In the genomic region with DNA sequence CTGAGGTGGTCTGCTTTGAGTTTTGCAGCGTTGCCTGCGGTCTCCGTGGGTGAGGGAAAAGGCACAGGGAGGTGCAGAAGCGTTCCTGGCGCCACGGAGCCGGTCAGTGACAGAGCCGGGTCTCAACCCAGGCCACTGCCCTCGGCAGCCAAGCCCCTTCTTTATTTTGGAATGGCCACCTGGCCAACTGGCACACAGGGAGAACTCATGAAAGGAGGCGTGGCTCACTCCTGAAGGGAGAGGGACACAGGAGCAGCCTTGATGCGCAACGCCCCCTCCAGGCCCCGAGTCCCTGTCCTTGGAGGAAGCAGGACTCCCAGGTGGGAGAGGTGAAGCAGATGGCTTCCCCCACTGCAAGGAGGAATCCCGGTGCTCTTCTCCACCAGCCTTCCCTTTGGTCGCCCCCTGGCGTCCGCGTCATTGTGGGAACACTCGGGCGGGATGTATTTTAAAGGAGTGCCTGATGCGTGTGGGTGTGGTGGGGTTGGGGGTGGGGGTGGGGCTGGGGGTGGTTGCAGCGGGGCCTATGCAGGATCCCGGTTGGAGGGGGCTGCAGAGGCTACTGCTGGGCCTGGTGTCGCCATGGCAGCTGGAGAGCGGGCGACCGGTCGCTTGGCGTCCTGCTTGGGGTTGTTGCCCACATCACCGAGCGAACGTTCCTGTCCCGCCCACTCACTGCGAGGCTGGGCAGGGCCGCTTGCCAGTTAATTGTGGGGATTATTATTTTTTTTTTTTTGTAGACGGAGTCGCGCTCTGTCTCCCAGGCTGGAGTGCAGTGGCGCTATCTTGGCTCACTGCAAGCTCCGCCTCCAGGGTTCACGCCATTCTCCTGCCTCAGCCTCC, we compare ENCODE assay signal across 11 cellular contexts. TPM values are rescaled to one million over a fixed set of nuclear protein-coding genes. Genes with fewer than 3 reads are reported as not detected.
DNase-seq lines count a peak whose midpoint lies in the region; ATAC-seq and TF ChIP-seq lines count a peak whose summit lies in the region.
"Had no signal": no experiment of that assay in that cellular context is flagged by ENCODE, and none has a peak within 500 bp of the region (broad histone marks: within the 10 kb centered on the region; RNA-seq: fewer than 3 reads in every experiment).

No MANE protein-coding gene starts in this region.

- H3K4me3 ChIP-seq in testis (peak overlapping the region; percentile 26 to 45), ascending aorta (no peak overlapping the region), BE2C (ENCODE audit: low read depth, low read length) (no peak overlapping the region)
- H3K4me3 ChIP-seq: MG63 had no signal

- H3K9me3 Mint-ChIP-seq in activated naive CD8-positive, alpha-beta T cell (ENCODE audit: low read depth) = no peaks in the 10 kb centered on the region
- H3K9me3 Mint-ChIP-seq in activated naive CD8-positive, alpha-beta T cell treated with anti-CD3 and anti-CD28 coated beads, Interleukin-2, amount 50 U/mL, for 24 hours = no peaks in the 10 kb centered on the region
- H3K9me3 Mint-ChIP-seq in glutamatergic neuron (ENCODE audit: unreplicated experiment) = peaks cover 8% of the 10 kb centered on the region

- no peaks in the 10 kb centered on the region for H3K4me1 ChIP-seq in testis
- no peaks in the 10 kb centered on the region for H3K4me1 ChIP-seq in ascending aorta
- peaks cover 10% of the 10 kb centered on the region for H3K4me1 ChIP-seq in BE2C
- H3K4me1 ChIP-seq: stomach had no signal

- intact Hi-C loops in testis (cut with DNase I; ENCODE audit: low total_unique reads) (no loop called here), ascending aorta (cut with DNase I) (no loop called here)

- H3K4me1 Mint-ChIP-seq in activated naive CD8-positive, alpha-beta T cell (ENCODE audit: low read depth) = peaks cover 59% of the 10 kb centered on the region
- peaks cover 40% of the 10 kb centered on the region for H3K4me1 Mint-ChIP-seq in activated naive CD8-positive, alpha-beta T cell treated with anti-CD3 and anti-CD28 coated beads, Interleukin-2, amount 50 U/mL, for 24 hours
- H3K4me1 Mint-ChIP-seq in T-helper 17 cell (peaks cover 27% of the 10 kb centered on the region), glutamatergic neuron (ENCODE audit: low read depth, unreplicated experiment) (peaks cover 23% of the 10 kb centered on the region)

- no peak for DNase-seq in activated naive CD8-positive, alpha-beta T cell treated with anti-CD3 and anti-CD28 coated beads, Interleukin-2, amount 50 U/mL, for 24 hours
- DNase-seq in T-helper 17 cell (no peak), glutamatergic neuron (peak; percentile 86), testis (no peak), ascending aorta (ENCODE audit: low spot score in 2 of 2) (no peak), BE2C (no peak)
- DNase-seq in activated CD4-positive, CD25-positive, alpha-beta regulatory T cell (lab: John Stamatoyannopoulos, UW) = no peak
- DNase-seq: amniotic stem cell, MG63, stomach had no signal

- H3K9me3 ChIP-seq in T-helper 17 cell (ENCODE audit: control insufficient read depth, low read length, poor library complexity, severe bottlenecking) (no peaks in the 10 kb centered on the region), testis (no peaks in the 10 kb centered on the region), ascending aorta (no peaks in the 10 kb centered on the region), BE2C (no peaks in the 10 kb centered on the region)
- H3K9me3 ChIP-seq: MG63, stomach had no signal

- WGBS in testis, 2 donors = 38 to 70% methylated on average over 9 to 41 of the region's 41 CpGs

- H3K27ac ChIP-seq in testis = no peak overlapping the region
- no peak overlapping the region for H3K27ac ChIP-seq in ascending aorta
- H3K27ac ChIP-seq: stomach had no signal

- no peak for ATAC-seq in activated naive CD8-positive, alpha-beta T cell treated with anti-CD3 and anti-CD28 coated beads, Interleukin-2, amount 50 U/mL, for 24 hours
- ATAC-seq in T-helper 17 cell = no peak

- H3K27me3 Mint-ChIP-seq in activated naive CD8-positive, alpha-beta T cell = no peaks in the 10 kb centered on the region
- H3K27me3 Mint-ChIP-seq in activated naive CD8-positive, alpha-beta T cell treated with anti-CD3 and anti-CD28 coated beads, Interleukin-2, amount 50 U/mL, for 24 hours = no peaks in the 10 kb centered on the region
- H3K27me3 Mint-ChIP-seq in T-helper 17 cell (peaks cover 7% of the 10 kb centered on the region), glutamatergic neuron (ENCODE audit: unreplicated experiment) (peaks cover 7% of the 10 kb centered on the region)

- no peak for TF ChIP-seq POLR2A in testis (IDR thresholded peaks at IDR 0.05)

- peaks cover 2% of the 10 kb centered on the region for H3K36me3 Mint-ChIP-seq in activated naive CD8-positive, alpha-beta T cell
- peaks cover 4% of the 10 kb centered on the region for H3K36me3 Mint-ChIP-seq in activated naive CD8-positive, alpha-beta T cell treated with anti-CD3 and anti-CD28 coated beads, Interleukin-2, amount 50 U/mL, for 24 hours (ENCODE audit: low read depth)
- peaks cover 2% of the 10 kb centered on the region for H3K36me3 Mint-ChIP-seq in T-helper 17 cell (ENCODE audit: low read depth)
- peaks cover 8% of the 10 kb centered on the region for H3K36me3 Mint-ChIP-seq in glutamatergic neuron (ENCODE audit: unreplicated experiment)

- H3K36me3 ChIP-seq in testis (ENCODE audit: low read depth, missing control alignments) = no peaks in the 10 kb centered on the region
- no peaks in the 10 kb centered on the region for H3K36me3 ChIP-seq in ascending aorta
- no peaks in the 10 kb centered on the region; the same call in 1 of the 2 replicates for H3K36me3 ChIP-seq in BE2C
- H3K36me3 ChIP-seq: MG63, stomach had no signal

- TF ChIP-seq CTCF in glutamatergic neuron (IDR thresholded peaks at IDR 0.05; ENCODE audit: partially characterized antibody, unreplicated experiment) (peak; percentile 50), testis (IDR thresholded peaks at IDR 0.05) (no peak), ascending aorta (IDR thresholded peaks at IDR 0.05) (no peak), BE2C (IDR thresholded peaks at IDR 0.05; ENCODE audit: low read depth, low read length) (no peak)

- H3K27me3 ChIP-seq in testis = no peaks in the 10 kb centered on the region
- no peaks in the 10 kb centered on the region for H3K27me3 ChIP-seq in ascending aorta
- H3K27me3 ChIP-seq in BE2C = no peaks in the 10 kb centered on the region
- H3K27me3 ChIP-seq: MG63 had no signal

- peak overlapping the region; percentile 58 for H3K27ac Mint-ChIP-seq in activated naive CD8-positive, alpha-beta T cell
- H3K27ac Mint-ChIP-seq in activated naive CD8-positive, alpha-beta T cell treated with anti-CD3 and anti-CD28 coated beads, Interleukin-2, amount 50 U/mL, for 24 hours = no peak overlapping the region
- H3K27ac Mint-ChIP-seq in T-helper 17 cell (peak overlapping the region; percentile 59), glutamatergic neuron (ENCODE audit: unreplicated experiment) (peak overlapping the region; percentile 49)

- H3K4me3 Mint-ChIP-seq in activated naive CD8-positive, alpha-beta T cell = no peak overlapping the region
- no peak overlapping the region for H3K4me3 Mint-ChIP-seq in activated naive CD8-positive, alpha-beta T cell treated with anti-CD3 and anti-CD28 coated beads, Interleukin-2, amount 50 U/mL, for 24 hours
- peak overlapping the region; percentile 78 for H3K4me3 Mint-ChIP-seq in T-helper 17 cell
- peak overlapping the region; percentile 15 for H3K4me3 Mint-ChIP-seq in glutamatergic neuron (ENCODE audit: unreplicated experiment)

RNA-seq across cellular contexts. Expression of a gene that starts 32.6 kb away (rescaled TPM):
- 10 to 100 TPM; 27.1 to 28.9 TPM for total RNA-seq in T-helper 17 cell
- 166 TPM for total RNA-seq in glutamatergic neuron (ENCODE audit: unreplicated experiment)
- 10 to 100 TPM; 29.5 to 37.7 TPM for total RNA-seq in testis
- polyA plus RNA-seq in testis (ENCODE audit: insufficient read depth, low read depth, low replicate concordance) = 18.5 TPM
- 2.4 TPM for total RNA-seq in ascending aorta
- 45.2 TPM for polyA plus RNA-seq in BE2C (2012; ENCODE audit: insufficient read depth, insufficient read length, low read depth)

Comparison
In these comparisons a context has a peak if more than half of its experiments do, and no peak if none do; other contexts are left out.
1. H3K4me3 Mint-ChIP-seq: peak in T-helper 17 cell (single experiment) and glutamatergic neuron (single experiment); none in activated naive CD8-positive, alpha-beta T cell (single experiment) and activated naive CD8-positive, alpha-beta T cell treated with anti-CD3 and anti-CD28 coated beads, Interleukin-2, amount 50 U/mL, for 24 hours (single experiment).
2. H3K4me3 ChIP-seq: peak in testis (2 of 2); none in ascending aorta (0 of 2) and BE2C (single experiment).